29 cellular contexts compared by ENCODE assay signal in the genomic region with DNA sequence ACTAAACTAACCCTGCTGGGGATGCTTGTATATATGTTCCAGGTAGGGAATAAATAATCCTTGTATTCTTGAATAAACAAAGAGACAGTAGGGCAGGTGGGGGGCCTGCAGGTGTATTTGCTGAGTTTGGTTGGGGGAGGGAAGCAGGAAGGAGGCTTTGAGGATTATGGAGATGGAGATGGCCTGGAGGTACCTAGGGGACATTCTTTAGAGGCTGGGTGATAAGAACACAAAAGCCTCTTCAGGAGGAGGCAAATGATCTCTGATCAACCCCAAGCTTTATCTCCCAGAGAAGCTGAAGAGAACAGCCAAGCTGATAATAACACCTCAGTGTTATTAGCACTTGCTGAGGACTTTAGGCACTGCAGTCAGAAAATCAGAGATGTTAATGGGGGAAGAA.
DNase-seq lines count a peak whose midpoint lies in the region; TF ChIP-seq lines count a peak whose summit lies in the region.
"Had no signal": no experiment of that assay in that cellular context is flagged by ENCODE, and none has a peak within 500 bp of the region (broad histone marks: within the 10 kb centered on the region; RNA-seq: fewer than 3 reads in every experiment).

No MANE protein-coding gene starts in this region.

- no peak overlapping the region for H3K4me2 ChIP-seq in H9 (ENCODE audit: insufficient read depth, insufficient read length, low read length)
- H3K4me2 ChIP-seq: KMS-11 had no signal

- H3K27ac ChIP-seq in H9 (ENCODE audit: insufficient read length, low read depth, low read length) = no peak overlapping the region
- H3K27ac ChIP-seq in iPS DF 6.9 (ENCODE audit: low read length) = no peak overlapping the region
- H3K27ac ChIP-seq: brain microvascular endothelial cell, KMS-11, lower lobe of right lung, skin epidermis, stomach, thyroid gland had no signal

- no peaks in the 10 kb centered on the region for H3K27me3 Mint-ChIP-seq in H9 (ENCODE audit: low read depth)
- H3K27me3 Mint-ChIP-seq: activated B cell treated with CpG ODN at 0.5 μM for 24 hours had no signal

- no peak overlapping the region for H2AFZ ChIP-seq in H9 (ENCODE audit: low read length)

- H3K4ac ChIP-seq in H9 (ENCODE audit: low read depth, low read length) = no peak overlapping the region

- peak overlapping the region in 2 of 3 experiments; percentile 94 to 97; a peak in 4 of 7 replicates for H3K27ac Mint-ChIP-seq in H9
- H3K27ac Mint-ChIP-seq: activated B cell treated with CpG ODN at 0.5 μM for 24 hours; CD4-positive, CD25-positive, alpha-beta regulatory T cell had no signal

- H3K14ac ChIP-seq in H9 (ENCODE audit: insufficient read depth, low read length) = no peak overlapping the region

- H3K4me3 Mint-ChIP-seq in H9 = peak overlapping the region in 1 of 2 experiments; percentile 52; a peak in 2 of 5 replicates
- H3K4me3 Mint-ChIP-seq: activated B cell treated with CpG ODN at 0.5 μM for 24 hours; CD4-positive, CD25-positive, alpha-beta regulatory T cell; natural killer cell treated with Interleukin-12 subunit alpha and Interleukin-12 subunit beta and Interleukin-15 and Interleukin-18, amount 100 ng/mL, for 72 hours had no signal

- no peaks in the 10 kb centered on the region for H3K79me1 ChIP-seq in H9 (ENCODE audit: insufficient read depth, low read depth, low read length, poor library complexity, severe bottlenecking)

- H3K27me3 ChIP-seq in H9 (ENCODE audit: insufficient read depth, low read length) (no peaks in the 10 kb centered on the region), iPS DF 6.9 (ENCODE audit: control insufficient read depth, insufficient read depth, low read length) (no peaks in the 10 kb centered on the region)
- H3K27me3 ChIP-seq: brain microvascular endothelial cell, stomach, thyroid gland had no signal

- no peak for TF ChIP-seq CTCF in H9 (conservative IDR thresholded peaks at IDR 0.05)

- H2BK12ac ChIP-seq in H9 (ENCODE audit: insufficient read length, low read depth, low read length) = no peak overlapping the region

- H2BK5ac ChIP-seq in H9 (ENCODE audit: insufficient read length, low read length) = no peak overlapping the region

- H3K9ac ChIP-seq in H9 (ENCODE audit: extremely low read depth, insufficient read length, low read length) = no peak overlapping the region
- H3K9ac ChIP-seq: KMS-11 had no signal

- H3K36me3 ChIP-seq in iPS DF 6.9 (ENCODE audit: control insufficient read depth, insufficient read depth, low read length) = no peaks in the 10 kb centered on the region
- H3K36me3 ChIP-seq: brain microvascular endothelial cell, HAP-1, lower lobe of right lung, stomach, thyroid gland had no signal

- H2BK120ac ChIP-seq in H9 (ENCODE audit: low read depth, low read length, poor library complexity, severe bottlenecking) = no peak overlapping the region

- no peaks in the 10 kb centered on the region for H4K20me1 ChIP-seq in H9 (ENCODE audit: control insufficient read depth, insufficient read depth, insufficient read length)

- no peak overlapping the region for H4K5ac ChIP-seq in H9 (ENCODE audit: insufficient read length, low read depth, low read length)

- no peak overlapping the region for H3K23ac ChIP-seq in H9 (ENCODE audit: insufficient read length, low read depth, low read length)

- no peak overlapping the region for H3K4me3 ChIP-seq in iPS DF 6.9 (ENCODE audit: low read length)
- H3K4me3 ChIP-seq: HAP-1, lower lobe of right lung, mucosa of descending colon, skin epidermis, stomach, thyroid gland had no signal

- H3K36me3 Mint-ChIP-seq in H9 (ENCODE audit: insufficient read depth in 1 of 3, low read depth in 3 of 3) = peaks cover 0 to 2% (median 0%) of the 10 kb centered on the region in 3 experiments; a peak in 1 of 7 replicates
- H3K36me3 Mint-ChIP-seq: CD4-positive, CD25-positive, alpha-beta regulatory T cell; natural killer cell treated with Interleukin-12 subunit alpha and Interleukin-12 subunit beta and Interleukin-15 and Interleukin-18, amount 100 ng/mL, for 72 hours had no signal

- H3K23me2 ChIP-seq in H9 (ENCODE audit: insufficient read length, low read depth, low read length, poor library complexity, severe bottlenecking) = no peaks in the 10 kb centered on the region

- no peak overlapping the region for H2BK15ac ChIP-seq in H9 (ENCODE audit: low read depth, low read length)

- no peaks in the 10 kb centered on the region; a peak in 1 of 5 replicates for H3K9me3 Mint-ChIP-seq in H9
- H3K9me3 Mint-ChIP-seq: activated B cell treated with CpG ODN at 0.5 μM for 24 hours; CD4-positive, CD25-positive, alpha-beta regulatory T cell; natural killer cell treated with Interleukin-12 subunit alpha and Interleukin-12 subunit beta and Interleukin-15 and Interleukin-18, amount 100 ng/mL, for 72 hours had no signal

- DNase-seq in NCI-H1092 treated with DMSO at 0.1 percent for 48 hours (lab: John Stamatoyannopoulos, UW) = peak; percentile 41
- no peak for DNase-seq in NCI-H1092 (lab: John Stamatoyannopoulos, UW)
- peak; percentile 66 for DNase-seq in H9
- DNase-seq in NCI-H748 treated with DMSO at 0.1 percent for 48 hours (lab: John Stamatoyannopoulos, UW) = peak; percentile 76
- peak; percentile 41 for DNase-seq in iPS DF 6.9 (ENCODE audit: low read depth, low spot score)
- DNase-seq in NCI-H2107 (lab: John Stamatoyannopoulos, UW) = no peak
- DNase-seq in stimulated activated CD4-positive, alpha-beta T cell treated with anti-CD3 and anti-CD28 coated beads, Interleukin-4, amount 100 ng/mL, for 1 hour = no peak
- no peak for DNase-seq in DMS153 (lab: John Stamatoyannopoulos, UW)
- DNase-seq: 8988T; activated B cell treated with CpG ODN at 0.5 μM for 24 hours; activated naive CD4-positive, alpha-beta T cell treated with anti-CD3 and anti-CD28 coated beads, Interleukin-2, amount 50 U/mL, for 16 hours; amniotic stem cell; brain microvascular endothelial cell; CD4-positive, CD25-positive, alpha-beta regulatory T cell; DMS 273 treated with DMSO at 0.1 percent for 48 hours; kidney glomerular epithelial cell; lower lobe of right lung; MM.1S; mucosa of descending colon; NCI-H187; stimulated activated CD8-positive, alpha-beta memory T cell treated with anti-CD3 and anti-CD28 coated beads, Interleukin-4, amount 100 ng/mL, for 48 hours; stomach; SW 1271; T-helper 9 cell; thyroid gland had no signal

- no peak overlapping the region for H2AK5ac ChIP-seq in H9 (ENCODE audit: insufficient read length, low read length)

- H4K8ac ChIP-seq in H9 (replicated peaks; ENCODE audit: insufficient read length, low read depth, low read length) = no peak overlapping the region

- no peak overlapping the region for H2BK20ac ChIP-seq in H9 (ENCODE audit: low read depth, low read length, poor library complexity, severe bottlenecking)

- no peaks in the 10 kb centered on the region for H3K79me2 ChIP-seq in H9 (ENCODE audit: insufficient read depth, low read length)

- no peak overlapping the region for H4K91ac ChIP-seq in H9 (ENCODE audit: insufficient read length, low read depth, low read length)

- no peaks in the 10 kb centered on the region for H3K9me3 ChIP-seq in H9 (ENCODE audit: control insufficient read depth, low read depth, low read length)
- H3K9me3 ChIP-seq in iPS DF 6.9 (ENCODE audit: control insufficient read depth, insufficient read depth, low read length) = no peaks in the 10 kb centered on the region
- H3K9me3 ChIP-seq: HAP-1, lower lobe of right lung, mucosa of descending colon, stomach, thyroid gland had no signal

- H3T11ph ChIP-seq in H9 (ENCODE audit: low read length) = no peak overlapping the region

- H3K18ac ChIP-seq in H9 (ENCODE audit: insufficient read length, low read depth, low read length) = no peak overlapping the region

- peaks cover 84 to 93% of the 10 kb centered on the region in 2 experiments for H3K4me1 Mint-ChIP-seq in H9

- H3K56ac ChIP-seq in H9 (ENCODE audit: insufficient read length, low read depth, low read length) = no peak overlapping the region

- H3K4me1 ChIP-seq in H9 (ENCODE audit: insufficient read depth, low read length) = peaks cover 7% of the 10 kb centered on the region; the same call in 1 of the 2 replicates
- no peaks in the 10 kb centered on the region; the same call in 1 of the 2 replicates for H3K4me1 ChIP-seq in iPS DF 6.9 (ENCODE audit: control insufficient read depth, insufficient read depth, low read length)
- H3K4me1 ChIP-seq: lower lobe of right lung, thyroid gland had no signal

Comparison
In these comparisons a context has a peak if more than half of its experiments do, and no peak if none do; other contexts are left out.
1. DNase-seq: peak in NCI-H1092 treated with DMSO at 0.1 percent for 48 hours (single experiment), H9 (single experiment), NCI-H748 treated with DMSO at 0.1 percent for 48 hours (single experiment) and iPS DF 6.9 (single experiment); none in NCI-H1092 (single experiment), NCI-H2107 (single experiment), stimulated activated CD4-positive, alpha-beta T cell treated with anti-CD3 and anti-CD28 coated beads, Interleukin-4, amount 100 ng/mL, for 1 hour (single experiment) and DMS153 (single experiment).